Comparison of ENCODE assay signal across 17 cellular contexts in the genomic region with DNA sequence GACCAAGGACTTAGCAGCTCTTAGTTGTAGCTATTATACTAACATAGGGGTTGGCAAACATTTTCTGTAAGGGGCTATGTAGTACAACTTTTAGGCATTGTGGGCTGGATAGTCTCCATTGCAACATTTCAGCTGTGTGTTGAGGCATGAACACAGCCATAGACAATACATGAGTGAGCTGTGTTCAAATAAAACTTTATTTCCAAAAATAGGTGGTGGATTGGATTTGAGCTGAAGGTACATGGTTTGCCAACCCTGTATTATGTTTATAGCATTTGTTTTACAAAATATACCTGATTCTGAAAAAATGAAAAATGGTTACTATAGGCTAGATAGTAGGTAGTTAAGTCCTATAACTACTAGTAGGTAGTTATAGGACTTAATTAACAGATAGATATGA. TPM values are rescaled to one million over a fixed set of nuclear protein-coding genes. Genes with fewer than 3 reads are reported as not detected.
DNase-seq lines count a peak whose midpoint lies in the region; ATAC-seq, FAIRE-seq and TF ChIP-seq lines count a peak whose summit lies in the region.
"Had no signal": no experiment of that assay in that cellular context is flagged by ENCODE, and none has a peak within 500 bp of the region (broad histone marks: within the 10 kb centered on the region; RNA-seq: fewer than 3 reads in every experiment).

No MANE protein-coding gene starts in this region.

- H3K36me3 ChIP-seq in GM12878 (ENCODE audit: control insufficient read depth in 2 of 2, insufficient read depth in 2 of 2, low read length in 1 of 2) (peaks cover 0 to 2% of the 10 kb centered on the region in 2 experiments; a peak in 3 of 4 replicates), Caco-2 (ENCODE audit: control insufficient read depth, insufficient read depth, low read length) (peaks cover 2% of the 10 kb centered on the region)

- BruUV-seq in GM12878 (replicated peaks; lab: Mats Ljungman, UMichigan): no TSS peak
- BruUV-seq in Caco-2 (replicated peaks; lab: Mats Ljungman, UMichigan): no TSS peak

- peaks cover 8% of the 10 kb centered on the region for H3K36me3 Mint-ChIP-seq in natural killer cell
- peaks cover 6% of the 10 kb centered on the region for H3K36me3 Mint-ChIP-seq in natural killer cell treated with Interleukin-12 subunit alpha and Interleukin-12 subunit beta and Interleukin-15 and Interleukin-18, amount 100 ng/mL, for 72 hours
- H3K36me3 Mint-ChIP-seq in progenitor cell of endocrine pancreas (ENCODE audit: insufficient read depth): peaks cover 29% of the 10 kb centered on the region
- peaks cover 18% of the 10 kb centered on the region for H3K36me3 Mint-ChIP-seq in Caco-2 (ENCODE audit: insufficient read depth, unreplicated experiment)

- SMC1A ChIA-PET in GM12878 (lab: Charles Lee; ENCODE audit: uncharacterized antibody, unreplicated experiment): interaction anchor here (0.8 to 2.5 kb wide), 2 partner anchors 12 to 37 kb away, joined by 3 to 9 read pairs; no protein-coding TSS in a partner anchor

- DNase-seq in natural killer cell (no peak), GM12878 (ENCODE audit: low read depth, low spot score) (no peak), progenitor cell of endocrine pancreas (ENCODE audit: low spot score, unreplicated experiment) (no peak), Caco-2 (no peak)
- no peak for DNase-seq in natural killer cell treated with Interleukin-12 subunit alpha and Interleukin-12 subunit beta and Interleukin-15 and Interleukin-18, amount 100 ng/mL, for 72 hours (ENCODE audit: low spot score)
- no peak for DNase-seq in NK-92 treated with Interleukin-12 subunit alpha and Interleukin-12 subunit beta, amount 100 ng/mL, for 24 hours (lab: John Stamatoyannopoulos, UW)
- DNase-seq: BE2C; CD4-positive, alpha-beta memory T cell; DND-41; GDM1; HCEC 1CT; HFFc6 had no signal

- no peaks in the 10 kb centered on the region for H3K4me1 ChIP-seq in GM12878 (ENCODE audit: control insufficient read depth, insufficient read depth, low read length)
- peaks cover 3% of the 10 kb centered on the region; the same call in 1 of the 2 replicates for H3K4me1 ChIP-seq in Caco-2
- H3K4me1 ChIP-seq: BE2C had no signal

- H3K27me3 ChIP-seq in GM12878 (replicated peaks in 1 of 2; ENCODE audit: control insufficient read depth in 2 of 2, insufficient read depth in 2 of 2, low read length in 1 of 2): no peaks in the 10 kb centered on the region
- H3K27me3 ChIP-seq in Caco-2 (replicated peaks; ENCODE audit: control insufficient read depth, insufficient read depth, low read length): no peaks in the 10 kb centered on the region
- H3K27me3 ChIP-seq: BE2C had no signal

- intact Hi-C loops in natural killer cell (cut with micrococcal nuclease): no loop called here
- intact Hi-C loops in GM12878 (cut with micrococcal nuclease; ENCODE audit: unreplicated experiment): no loop called here
- intact Hi-C loops in Caco-2 (cut with micrococcal nuclease; ENCODE audit: unreplicated experiment): no loop called here

- H3K27ac ChIP-seq in GM12878 (ENCODE audit: control insufficient read depth, insufficient read depth): no peak overlapping the region
- H3K27ac ChIP-seq: A549, C4-2B had no signal

- H3K9ac ChIP-seq in GM12878 (ENCODE audit: control insufficient read depth, insufficient read depth, low read length): no peak overlapping the region

- H3K79me2 ChIP-seq in GM12878 (ENCODE audit: control insufficient read depth, insufficient read depth, low read length): no peaks in the 10 kb centered on the region; the same call in 1 of the 2 replicates

- H3K9me3 Mint-ChIP-seq in natural killer cell (no peaks in the 10 kb centered on the region), progenitor cell of endocrine pancreas (ENCODE audit: low read depth) (no peaks in the 10 kb centered on the region), Caco-2 (ENCODE audit: unreplicated experiment) (no peaks in the 10 kb centered on the region)
- no peaks in the 10 kb centered on the region for H3K9me3 Mint-ChIP-seq in natural killer cell treated with Interleukin-12 subunit alpha and Interleukin-12 subunit beta and Interleukin-15 and Interleukin-18, amount 100 ng/mL, for 72 hours
- H3K9me3 Mint-ChIP-seq: CD4-positive, alpha-beta memory T cell; HFFc6 had no signal

- H3K27ac Mint-ChIP-seq in natural killer cell (peak overlapping the region; percentile 61 to 69), progenitor cell of endocrine pancreas (peak overlapping the region; percentile 41), Caco-2 (ENCODE audit: unreplicated experiment) (no peak overlapping the region)
- peak overlapping the region in 1 of 2 donors; percentile 48 for H3K27ac Mint-ChIP-seq in natural killer cell treated with Interleukin-12 subunit alpha and Interleukin-12 subunit beta and Interleukin-15 and Interleukin-18, amount 100 ng/mL, for 72 hours
- H3K27ac Mint-ChIP-seq: HFFc6 had no signal

- no peak for TF ChIP-seq EP300 in GM12878 (IDR thresholded peaks at IDR 0.05; ENCODE audit: borderline replicate concordance in 1 of 2, control insufficient read depth in 1 of 2, low read depth in 2 of 2, low read length in 2 of 2)

- TF ChIP-seq POLR2A in GM12878 (IDR thresholded peaks at IDR 0.05; ENCODE audit: low read depth, low read length): no peak

- H3K27me3 Mint-ChIP-seq in natural killer cell (ENCODE audit: low read depth in 2 of 2) (no peaks in the 10 kb centered on the region), progenitor cell of endocrine pancreas (no peaks in the 10 kb centered on the region), Caco-2 (ENCODE audit: insufficient read depth, unreplicated experiment) (no peaks in the 10 kb centered on the region)
- H3K27me3 Mint-ChIP-seq in natural killer cell treated with Interleukin-12 subunit alpha and Interleukin-12 subunit beta and Interleukin-15 and Interleukin-18, amount 100 ng/mL, for 72 hours: no peaks in the 10 kb centered on the region
- H3K27me3 Mint-ChIP-seq: CD4-positive, alpha-beta memory T cell had no signal

- no peak overlapping the region for H2AFZ ChIP-seq in GM12878 (ENCODE audit: control insufficient read depth, low read depth, low read length)

- RAD21 ChIA-PET in GM12878 (lab: Charles Lee; ENCODE audit: unreplicated experiment): interaction anchor here (1.3 to 1.7 kb wide), 2 partner anchors 19 to 36 kb away, joined by 4 read pairs; no protein-coding TSS in a partner anchor

- POLR2A ChIA-PET in GM12878 (lab: Charles Lee): no interaction called here
- POLR2A ChIA-PET in Caco-2 (lab: Charles Lee): no interaction called here

- CTCF ChIA-PET in GM12878 (lab: Yijun Ruan, JAX): interaction anchor here (1.7 kb wide), 1 partner anchor 19 kb away, joined by 4 read pairs; no protein-coding TSS in a partner anchor
- CTCF ChIA-PET in Caco-2 (lab: Charles Lee): interaction anchor here (0.5 kb wide), 1 partner anchor 179 kb away, joined by 3 read pairs; no protein-coding TSS in a partner anchor

- in situ Hi-C loops in GM12878 (cut with MboI): no loop called here

- H3K4me3 Mint-ChIP-seq in natural killer cell (no peak overlapping the region), progenitor cell of endocrine pancreas (ENCODE audit: low read depth) (no peak overlapping the region), Caco-2 (ENCODE audit: unreplicated experiment) (no peak overlapping the region)
- no peak overlapping the region for H3K4me3 Mint-ChIP-seq in natural killer cell treated with Interleukin-12 subunit alpha and Interleukin-12 subunit beta and Interleukin-15 and Interleukin-18, amount 100 ng/mL, for 72 hours
- H3K4me3 Mint-ChIP-seq: CD4-positive, alpha-beta memory T cell; HFFc6 had no signal

- H3K9me3 ChIP-seq in GM12878 (replicated peaks; ENCODE audit: control insufficient read depth, insufficient read depth, low read length) (no peaks in the 10 kb centered on the region), Caco-2 (no peaks in the 10 kb centered on the region)
- H3K9me3 ChIP-seq: A549, BE2C had no signal

- no peak for ATAC-seq in natural killer cell
- no peak for ATAC-seq in natural killer cell treated with Interleukin-12 subunit alpha and Interleukin-12 subunit beta and Interleukin-15 and Interleukin-18, amount 100 ng/mL, for 72 hours
- no peak for ATAC-seq in GM12878
- ATAC-seq: A549, HepG2 had no signal

- TF ChIP-seq RAD21 in GM12878 (IDR thresholded peaks at IDR 0.05; ENCODE audit: insufficient read depth, low read depth, low read length): no peak

- H3K4me3 ChIP-seq in GM12878: no peak overlapping the region
- no peak overlapping the region for H3K4me3 ChIP-seq in Caco-2 (ENCODE audit: low read depth, low read length)
- H3K4me3 ChIP-seq: A549 had no signal

- TF ChIP-seq CTCF in natural killer cell (IDR thresholded peaks at IDR 0.05): no peak
- no peak for TF ChIP-seq CTCF in GM12878 (IDR thresholded peaks at IDR 0.05 in 2 of 3, conservative IDR thresholded peaks at IDR 0.05 in 1 of 3; ENCODE audit: control insufficient read depth in 2 of 3, extremely low read depth in 1 of 3, insufficient read depth in 1 of 3, low read depth in 3 of 3, low read length in 3 of 3)
- no peak for TF ChIP-seq CTCF in progenitor cell of endocrine pancreas (IDR thresholded peaks at IDR 0.05; ENCODE audit: unreplicated experiment)
- TF ChIP-seq CTCF in Caco-2 (IDR thresholded peaks at IDR 0.05; ENCODE audit: insufficient read depth in 1 of 2, low read depth in 1 of 2, low read length in 1 of 2, severe bottlenecking in 1 of 2, unreplicated experiment in 1 of 2): no peak

- H3K4me1 Mint-ChIP-seq in natural killer cell (peaks cover 4 to 5% of the 10 kb centered on the region in 2 donors), progenitor cell of endocrine pancreas (ENCODE audit: low read depth) (peaks cover 11% of the 10 kb centered on the region), Caco-2 (ENCODE audit: low read depth, unreplicated experiment) (no peaks in the 10 kb centered on the region)
- peaks cover 5 to 12% of the 10 kb centered on the region in 2 donors for H3K4me1 Mint-ChIP-seq in natural killer cell treated with Interleukin-12 subunit alpha and Interleukin-12 subunit beta and Interleukin-15 and Interleukin-18, amount 100 ng/mL, for 72 hours (ENCODE audit: low read depth in 2 of 2)

- no peaks in the 10 kb centered on the region for H4K20me1 ChIP-seq in GM12878 (ENCODE audit: control insufficient read depth, insufficient read depth)

- no peak overlapping the region for H3K4me2 ChIP-seq in GM12878 (ENCODE audit: control insufficient read depth, insufficient read depth)
- H3K4me2 ChIP-seq: A549 had no signal

- FAIRE-seq in GM12878 (lab: Jason Lieb, UNC): no peak
- FAIRE-seq: A549, D721Med, GM18507, HepG2 had no signal

RNA-seq across cellular contexts. Expression of a gene that starts 40.5 kb away (rescaled TPM):
- 100 to 1,000 TPM in 1 of 3 donors, 10 to 100 TPM in 2; 77.6 to 101 (median 85.2) TPM for total RNA-seq in natural killer cell
- 100 to 1,000 TPM in 1 of 2 donors, 10 to 100 TPM in 1; 96.3 to 101 TPM for total RNA-seq in natural killer cell treated with Interleukin-12 subunit alpha and Interleukin-12 subunit beta and Interleukin-15 and Interleukin-18, amount 100 ng/mL, for 72 hours
- 273 TPM in 2 replicates for total RNA-seq in GM12878 (2013; cell fraction: nucleolus; rRNA removed)
- total RNA-seq in GM12878 (2014; rRNA removed): 32.9 and 35.7 TPM in 2 replicates
- total RNA-seq in GM12878 (2014; rRNA removed; fragmentation: Illumina TruSeq; extraction: Trizol): 35.6 and 41.4 TPM in 2 replicates
- total RNA-seq in GM12878 (2021): 55.6 and 69.4 TPM in 2 replicates
- polyA plus RNA-seq in GM12878 (2011; ENCODE audit: low read depth): 9.5 TPM
- polyA plus RNA-seq in GM12878 (2011; rRNA removed): 38.9 and 69.8 TPM in 2 replicates
- 19.7 and 20.9 TPM in 2 replicates for polyA plus RNA-seq in GM12878 (2011; cell fraction: cytosol; rRNA removed)
- polyA plus RNA-seq in GM12878 (2011; cell fraction: nucleus; rRNA removed): 69.7 and 82.9 TPM in 2 replicates
- 20.0 and 23.5 TPM in 2 replicates for polyA plus RNA-seq in GM12878 (2012)
- 22.3 and 26.9 TPM in 2 replicates for polyA plus RNA-seq in GM12878 (2014; fragmentation: Illumina TruSeq; extraction: Trizol)
- polyA plus RNA-seq in GM12878 (2014; fragmentation: Nextera tagmentation; extraction: Ambion mirVana): 10 to 100 TPM; 12.3 to 16.3 TPM
- 12.3 and 15.2 TPM in 2 replicates for polyA plus RNA-seq in GM12878 (2014; rRNA removed)
- 10 to 100 TPM; 44.8 to 47.5 TPM for polyA plus RNA-seq in GM12878 (2016; fragmentation: Nextera tagmentation; extraction: Ambion mirVana)
- polyA minus RNA-seq in GM12878 (2011; rRNA and poly(A)+ RNA removed): 170 and 178 TPM in 2 replicates
- polyA minus RNA-seq in GM12878 (2011; cell fraction: cytosol; rRNA and poly(A)+ RNA removed): 83.8 and 99.2 TPM in 2 replicates
- polyA minus RNA-seq in GM12878 (2011; cell fraction: nucleus; rRNA and poly(A)+ RNA removed): 225 and 375 TPM in 2 replicates
- 285 and 295 TPM in 2 replicates for total RNA-seq in progenitor cell of endocrine pancreas
- 78.7 and 89.9 TPM in 2 replicates for total RNA-seq in Caco-2 (2022)
